8 cellular contexts compared by ENCODE assay signal in genomic region chr16:3027983-3028715, GRCh38. TPM values are rescaled to one million over a fixed set of nuclear protein-coding genes. Genes with fewer than 3 reads are reported as not detected.
DNase-seq lines count a peak whose midpoint lies in the region; ATAC-seq and TF ChIP-seq lines count a peak whose summit lies in the region.
"Had no signal": no experiment of that assay in that cellular context is flagged by ENCODE, and none has a peak within 500 bp of the region (broad histone marks: within the 10 kb centered on the region; RNA-seq: fewer than 3 reads in every experiment).

No MANE protein-coding gene starts in this region.

- H3K9me3 Mint-ChIP-seq in activated naive CD8-positive, alpha-beta T cell treated with anti-CD3 and anti-CD28 coated beads for 36 hours: no peaks in the 10 kb centered on the region

- H3K36me3 Mint-ChIP-seq in activated naive CD8-positive, alpha-beta T cell treated with anti-CD3 and anti-CD28 coated beads for 36 hours: peaks cover 8% of the 10 kb centered on the region

- H3K27me3 Mint-ChIP-seq in activated naive CD8-positive, alpha-beta T cell treated with anti-CD3 and anti-CD28 coated beads for 36 hours: peaks cover 44% of the 10 kb centered on the region

- ATAC-seq in heart right ventricle (peak; percentile 10 to 45 (median 26)), HG03521 (IDR thresholded peaks at IDR 0.05; ENCODE audit: unreplicated experiment) (no peak)

- peak; percentile 96 for DNase-seq in GM13976 (ENCODE audit: low spot score)
- DNase-seq in MV-4-11 (lab: John Stamatoyannopoulos, UW): peak; percentile 71
- DNase-seq in SKM-1 treated with dmso at 0.1 percent for 144 hours (lab: John Stamatoyannopoulos, UW; ENCODE audit: unreplicated experiment): peak; percentile 62
- DNase-seq in activated naive CD8-positive, alpha-beta T cell treated with anti-CD3 and anti-CD28 coated beads for 36 hours: peak; percentile 87
- peak; percentile 52 to 85 for DNase-seq in heart right ventricle
- peak; percentile 86 for DNase-seq in retina

- WGBS in heart right ventricle, 2 donors: 19 to 26% methylated on average over 54 to 58 of the region's 58 CpGs

- peaks cover 11 to 43% (median 23%) of the 10 kb centered on the region in 9 donors for H3K4me1 ChIP-seq in heart right ventricle

- H3K4me3 Mint-ChIP-seq in activated naive CD8-positive, alpha-beta T cell treated with anti-CD3 and anti-CD28 coated beads for 36 hours: peak overlapping the region; percentile 67

- H3K4me1 Mint-ChIP-seq in activated naive CD8-positive, alpha-beta T cell treated with anti-CD3 and anti-CD28 coated beads for 36 hours: peaks cover 25% of the 10 kb centered on the region

- H3K27me3 ChIP-seq in heart right ventricle: peaks cover 5 to 46% (median 43%) of the 10 kb centered on the region in 7 donors

- no peak overlapping the region for H3K27ac Mint-ChIP-seq in activated naive CD8-positive, alpha-beta T cell treated with anti-CD3 and anti-CD28 coated beads for 36 hours

- intact Hi-C loops in heart right ventricle (cut with DNase I): no loop called here

- no peaks in the 10 kb centered on the region for H3K9me3 ChIP-seq in heart right ventricle

- TF ChIP-seq CTCF in GM13976 (IDR thresholded peaks at IDR 0.05; ENCODE audit: borderline replicate concordance, control extremely low read depth, extremely low read depth, insufficient read depth, missing control alignments) (peak; percentile 94), heart right ventricle (IDR thresholded peaks at IDR 0.05) (peak; percentile 33 to 77 (median 68))

- H3K36me3 ChIP-seq in heart right ventricle: peaks cover 0 to 25% (median 17%) of the 10 kb centered on the region in 9 donors

- H3K27ac ChIP-seq in heart right ventricle: no peak overlapping the region

- in situ Hi-C loops in GM13976 (cut with MboI; ENCODE audit: low sequenced_read_pairs, unreplicated experiment): no loop called here

- H3K4me3 ChIP-seq in heart right ventricle: peak overlapping the region in 2 of 10 donors; percentile 9 to 22

RNA-seq across cellular contexts. Expression of gene THOC6, which starts 4.3 kb away (rescaled TPM):
- 10 to 100 TPM; 48.7 to 53.1 TPM for total RNA-seq in activated naive CD8-positive, alpha-beta T cell treated with anti-CD3 and anti-CD28 coated beads for 36 hours
- 10 to 100 TPM in 7 of 10 donors, 1 to 10 TPM in 3; 7.0 to 12.5 (median 10.4) TPM for total RNA-seq in heart right ventricle
- 10 to 100 TPM; 22.5 to 40.3 TPM for polyA plus RNA-seq in heart right ventricle

RNA-seq across cellular contexts. Expression of gene HCFC1R1, which starts 4.4 kb away (rescaled TPM):
- total RNA-seq in activated naive CD8-positive, alpha-beta T cell treated with anti-CD3 and anti-CD28 coated beads for 36 hours: 10 to 100 TPM; 23.4 to 23.7 TPM
- 10 to 100 TPM; 41.8 to 62.8 (median 55.8) TPM for total RNA-seq in heart right ventricle
- polyA plus RNA-seq in heart right ventricle: 100 to 1,000 TPM in 1 of 2 donors, 10 to 100 TPM in 1; 71.8 to 370 TPM

RNA-seq across cellular contexts. Expression of gene TNFRSF12A, which starts 8.0 kb away (rescaled TPM):
- total RNA-seq in activated naive CD8-positive, alpha-beta T cell treated with anti-CD3 and anti-CD28 coated beads for 36 hours: 1 to 10 TPM; 1.2 to 1.5 TPM
- 100 to 1,000 TPM in 4 of 10 donors, 10 to 100 TPM in 6; 28.0 to 319 (median 92.3) TPM for total RNA-seq in heart right ventricle
- polyA plus RNA-seq in heart right ventricle: 100 to 1,000 TPM; 215 to 740 TPM

RNA-seq across cellular contexts. Expression of gene BICDL2, which starts 8.6 kb away (rescaled TPM):
- total RNA-seq in activated naive CD8-positive, alpha-beta T cell treated with anti-CD3 and anti-CD28 coated beads for 36 hours: under 1 TPM; 0.31 to 0.56 TPM
- not detected for total RNA-seq in heart right ventricle
- polyA plus RNA-seq in heart right ventricle: under 1 TPM in 1 of 2 donors, not detected in 1; 0.04 TPM
- total RNA-seq: skeletal muscle tissue had no signal

RNA-seq across cellular contexts. Expression of gene CLDN6, which starts 10.2 kb away (rescaled TPM):
- not detected for total RNA-seq in activated naive CD8-positive, alpha-beta T cell treated with anti-CD3 and anti-CD28 coated beads for 36 hours
- total RNA-seq in heart right ventricle: under 1 TPM in 1 of 10 donors, not detected in 9; 0.28 TPM
- polyA plus RNA-seq in heart right ventricle: under 1 TPM in 1 of 2 donors, not detected in 1; 0.03 TPM
- total RNA-seq: skeletal muscle tissue had no signal

Comparison
In these comparisons a context has a peak if more than half of its experiments do, and no peak if none do; other contexts are left out.
1. RNA of gene TNFRSF12A, which starts 8.0 kb away (total RNA-seq): 28.0 to 319 TPM in heart right ventricle; 1.2 to 1.5 TPM in activated naive CD8-positive, alpha-beta T cell treated with anti-CD3 and anti-CD28 coated beads for 36 hours; every median in the first group is over 10 times any median in the second.
2. Peak in every context shown above with its lines, with median percentiles within 50 percentile points of each other: DNase-seq.